ENCODE assay signal across 18 cellular contexts in the genomic region with DNA sequence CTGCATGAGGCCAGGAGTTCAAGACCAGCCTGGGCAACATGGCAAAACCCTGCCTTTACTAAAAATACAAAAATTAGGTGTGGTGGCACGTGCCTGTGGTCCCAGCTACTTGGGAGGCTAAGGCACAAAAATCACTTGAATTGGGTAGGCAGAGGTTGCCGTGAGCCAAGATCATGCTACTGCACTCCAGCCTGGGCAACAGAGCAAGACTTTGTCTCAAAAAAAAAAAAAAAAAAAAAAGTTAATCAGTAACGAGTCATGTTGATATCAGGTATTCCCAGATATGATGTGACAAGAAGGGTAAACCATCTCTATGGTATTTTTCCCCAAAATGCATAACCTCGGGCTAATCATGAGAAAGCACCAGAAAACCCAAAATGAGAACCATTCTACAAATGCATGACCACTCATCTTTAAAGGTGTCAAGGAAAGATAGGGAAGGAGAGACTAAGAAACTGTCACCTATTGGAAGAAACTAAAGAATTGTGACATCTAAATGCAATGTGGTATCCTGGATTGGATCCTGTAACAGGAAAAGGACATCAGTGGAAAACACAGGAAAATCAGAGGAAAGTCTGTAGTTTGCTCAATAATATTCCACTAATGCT.
A peak's percentile ranks its signal among the peaks of the same experiment; 100 is the strongest.
DNase-seq lines count a peak whose midpoint lies in the region; ATAC-seq and TF ChIP-seq lines count a peak whose summit lies in the region.
"Had no signal": no experiment of that assay in that cellular context is flagged by ENCODE, and none has a peak within 500 bp of the region (broad histone marks: within the 10 kb centered on the region; RNA-seq: fewer than 3 reads in every experiment).

No MANE protein-coding gene starts in this region.

- H3K4me1 Mint-ChIP-seq in type B pancreatic cell (ENCODE audit: unreplicated experiment) = peaks cover 31% of the 10 kb centered on the region

- 77% methylated on average over 4 of the region's 4 CpGs for WGBS in right cardiac atrium

- intact Hi-C loops in right cardiac atrium (cut with DNase I) = no loop called here
- intact Hi-C loops in Right ventricle myocardium superior (cut with DNase I) = no loop called here
- intact Hi-C loops in tibial artery (cut with DNase I; ENCODE audit: low total_unique reads) = loop anchor here (10.0 kb wide), 1 partner anchor 48 kb away; no protein-coding TSS in a partner anchor

- H3K27ac ChIP-seq in right cardiac atrium (ENCODE audit: low read length) (peak overlapping the region; percentile 37), rectal smooth muscle tissue (ENCODE audit: low read depth, low read length) (peak overlapping the region; percentile 14), tibial artery (peak overlapping the region; percentile 37 to 98)
- H3K27ac ChIP-seq: KMS-11 had no signal

- H3K27me3 Mint-ChIP-seq in type B pancreatic cell = no peaks in the 10 kb centered on the region

- ATAC-seq in right cardiac atrium (no peak), Right ventricle myocardium superior (ENCODE audit: poor library complexity) (no peak)
- ATAC-seq: CD8-positive, alpha-beta T cell had no signal

- H3K27ac Mint-ChIP-seq in type B pancreatic cell = no peak overlapping the region
- H3K27ac Mint-ChIP-seq: CD8-positive, alpha-beta T cell had no signal

- H3K4me1 ChIP-seq in right cardiac atrium (ENCODE audit: control insufficient read depth, insufficient read depth, low read length) (peaks cover 7% of the 10 kb centered on the region), rectal smooth muscle tissue (ENCODE audit: control insufficient read depth, insufficient read depth, low read length) (peaks cover 8% of the 10 kb centered on the region), tibial artery (peaks cover 0 to 95% (median 47%) of the 10 kb centered on the region in 4 donors)

- H3K9me3 Mint-ChIP-seq in type B pancreatic cell = no peaks in the 10 kb centered on the region
- H3K9me3 Mint-ChIP-seq: CD8-positive, alpha-beta T cell had no signal

- DNase-seq in right cardiac atrium = no peak
- DNase-seq in Right ventricle myocardium superior = no peak
- DNase-seq in erythroblast (lab: John Stamatoyannopoulos, UW) = peak; percentile 12 to 49
- DNase-seq in tibial artery = no peak
- DNase-seq in NCI-H1048 (lab: John Stamatoyannopoulos, UW) = no peak
- DNase-seq in type B pancreatic cell (ENCODE audit: extremely low spot score, unreplicated experiment) = no peak
- no peak for DNase-seq in foreskin fibroblast
- DNase-seq: 8988T; CD8-positive, alpha-beta T cell; DMS79; GOT3; NCI-H1092; NCI-H146; NCI-H2081 treated with DMSO at 0.1 percent for 48 hours; NCI-H524; SHP77 had no signal

- H3K4me3 ChIP-seq in right cardiac atrium (ENCODE audit: low read length) (no peak overlapping the region), rectal smooth muscle tissue (ENCODE audit: low read length) (no peak overlapping the region), tibial artery (no peak overlapping the region), foreskin fibroblast (ENCODE audit: low read depth in 1 of 2, low read length in 2 of 2) (no peak overlapping the region)

- H3K36me3 ChIP-seq in rectal smooth muscle tissue (ENCODE audit: control insufficient read depth, insufficient read depth, low read length) (no peaks in the 10 kb centered on the region), tibial artery (peaks cover 0 to 4% (median 0%) of the 10 kb centered on the region in 3 donors)

- TF ChIP-seq CTCF in tibial artery (IDR thresholded peaks at IDR 0.05) = no peak
- no peak for TF ChIP-seq CTCF in type B pancreatic cell (conservative IDR thresholded peaks at IDR 0.05)
- TF ChIP-seq CTCF in foreskin fibroblast (IDR thresholded peaks at IDR 0.05; ENCODE audit: low read depth, low read length) = no peak

- H3K4me3 Mint-ChIP-seq in type B pancreatic cell = no peak overlapping the region
- H3K4me3 Mint-ChIP-seq: CD8-positive, alpha-beta T cell had no signal

- TF ChIP-seq POLR2A in erythroblast (IDR thresholded peaks at IDR 0.05; ENCODE audit: low read length) = no peak

- peaks cover 21% of the 10 kb centered on the region for H3K36me3 Mint-ChIP-seq in type B pancreatic cell

- no peak overlapping the region for H3K9ac ChIP-seq in rectal smooth muscle tissue (ENCODE audit: low read length)
- H3K9ac ChIP-seq: KMS-11 had no signal

- H3K27me3 ChIP-seq in right cardiac atrium (ENCODE audit: control insufficient read depth, insufficient read depth) (no peaks in the 10 kb centered on the region), rectal smooth muscle tissue (ENCODE audit: control insufficient read depth, insufficient read depth, low read length) (no peaks in the 10 kb centered on the region), tibial artery (no peaks in the 10 kb centered on the region)

- H3K9me3 ChIP-seq in right cardiac atrium (ENCODE audit: control insufficient read depth, low read length) (no peaks in the 10 kb centered on the region), tibial artery (no peaks in the 10 kb centered on the region)

Comparison
In these comparisons a context has a peak if more than half of its experiments do, and no peak if none do; other contexts are left out.
1. DNase-seq: peak in erythroblast (2 of 2); none in right cardiac atrium (0 of 3), Right ventricle myocardium superior (single experiment), tibial artery (0 of 2), NCI-H1048 (single experiment), type B pancreatic cell (single experiment) and foreskin fibroblast (0 of 2).
2. H3K27ac ChIP-seq: peak in every context shown above with its lines; median percentile 68 in tibial artery; 37 in right cardiac atrium; 14 in rectal smooth muscle tissue.